Comparison of ENCODE assay signal across 10 cellular contexts in genomic region chr6:160005861-160006540, GRCh38. TPM values are rescaled to one million over a fixed set of nuclear protein-coding genes. Genes with fewer than 3 reads are reported as not detected.
DNase-seq lines count a peak whose midpoint lies in the region; ATAC-seq and TF ChIP-seq lines count a peak whose summit lies in the region.
"Had no signal": no experiment of that assay in that cellular context is flagged by ENCODE, and none has a peak within 500 bp of the region (broad histone marks: within the 10 kb centered on the region; RNA-seq: fewer than 3 reads in every experiment).

No MANE protein-coding gene starts in this region.

- H3K27me3 Mint-ChIP-seq in natural killer cell treated with Interleukin-12 subunit alpha and Interleukin-12 subunit beta and Interleukin-15 and Interleukin-18, amount 100 ng/mL, for 72 hours: no peaks in the 10 kb centered on the region
- peaks cover 12 to 27% (median 22%) of the 10 kb centered on the region in 3 donors for H3K27me3 Mint-ChIP-seq in CD14-positive monocyte (ENCODE audit: low read depth in 3 of 3)
- H3K27me3 Mint-ChIP-seq: CD8-positive, alpha-beta memory T cell had no signal

- H3K9me3 Mint-ChIP-seq in natural killer cell treated with Interleukin-12 subunit alpha and Interleukin-12 subunit beta and Interleukin-15 and Interleukin-18, amount 100 ng/mL, for 72 hours: peaks cover 3% of the 10 kb centered on the region
- H3K9me3 Mint-ChIP-seq in CD14-positive monocyte: peaks cover 10 to 17% (median 12%) of the 10 kb centered on the region in 7 donors
- H3K9me3 Mint-ChIP-seq: CD8-positive, alpha-beta memory T cell had no signal

- peaks cover 36% of the 10 kb centered on the region for H3K36me3 Mint-ChIP-seq in natural killer cell treated with Interleukin-12 subunit alpha and Interleukin-12 subunit beta and Interleukin-15 and Interleukin-18, amount 100 ng/mL, for 72 hours
- peaks cover 48 to 52% of the 10 kb centered on the region in 2 donors for H3K36me3 Mint-ChIP-seq in CD14-positive monocyte

- peak; percentile 76 for DNase-seq in AG20443 (ENCODE audit: low spot score)
- DNase-seq in fibroblast of peridontal ligament (ENCODE audit: extremely low read depth): peak; percentile 37
- DNase-seq in natural killer cell treated with Interleukin-12 subunit alpha and Interleukin-12 subunit beta and Interleukin-15 and Interleukin-18, amount 100 ng/mL, for 72 hours (ENCODE audit: low spot score): no peak
- DNase-seq in NCI-H2107 (lab: John Stamatoyannopoulos, UW): no peak
- DNase-seq in SKM-1 treated with dmso at 0.1 percent for 144 hours (lab: John Stamatoyannopoulos, UW; ENCODE audit: unreplicated experiment): no peak
- DNase-seq in CD14-positive monocyte (ENCODE audit: low spot score): no peak
- DNase-seq: CD8-positive, alpha-beta memory T cell; NCI-H2081 had no signal

- no peak for TF ChIP-seq CTCF in CD14-positive monocyte (IDR thresholded peaks at IDR 0.05)

- H3K27ac Mint-ChIP-seq in natural killer cell treated with Interleukin-12 subunit alpha and Interleukin-12 subunit beta and Interleukin-15 and Interleukin-18, amount 100 ng/mL, for 72 hours: no peak overlapping the region
- no peak overlapping the region for H3K27ac Mint-ChIP-seq in CD14-positive monocyte

- H3K4me1 Mint-ChIP-seq in natural killer cell treated with Interleukin-12 subunit alpha and Interleukin-12 subunit beta and Interleukin-15 and Interleukin-18, amount 100 ng/mL, for 72 hours (ENCODE audit: low read depth in 2 of 2): peaks cover 52 to 53% of the 10 kb centered on the region in 2 donors
- H3K4me1 Mint-ChIP-seq in CD14-positive monocyte: peaks cover 19% of the 10 kb centered on the region

- H3K4me3 Mint-ChIP-seq in natural killer cell treated with Interleukin-12 subunit alpha and Interleukin-12 subunit beta and Interleukin-15 and Interleukin-18, amount 100 ng/mL, for 72 hours: peak overlapping the region; percentile 22
- peak overlapping the region in 1 of 2 donors; percentile 13 for H3K4me3 Mint-ChIP-seq in CD14-positive monocyte

- peak; percentile 97 for ATAC-seq in SK-N-SH treated with all-trans-retinoic acid at 6 μM for 48 hours
- ATAC-seq in natural killer cell treated with Interleukin-12 subunit alpha and Interleukin-12 subunit beta and Interleukin-15 and Interleukin-18, amount 100 ng/mL, for 72 hours: peak; percentile 50 to 76
- no peak for ATAC-seq in GM21367 (IDR thresholded peaks at IDR 0.05; ENCODE audit: unreplicated experiment)

- intact Hi-C loops in CD14-positive monocyte (cut with micrococcal nuclease): no loop called here

TF ChIP-seq in SK-N-SH treated with all-trans-retinoic acid at 6 μM for 48 hours, 23 proteins besides CTCF, POLR2A, EP300 and RAD21:
- TF ChIP-seq TCF4 (CRISPR knock-in tag; IDR thresholded peaks at IDR 0.05; ENCODE audit: borderline replicate concordance) (no peak), SNAI2 (CRISPR knock-in tag; IDR thresholded peaks at IDR 0.05) (peak; percentile 65; the same call in 1 of the 2 replicates), CSDC2 (CRISPR knock-in tag; IDR thresholded peaks at IDR 0.05) (peak; percentile 82), ZFP3 (CRISPR knock-in tag; IDR thresholded peaks at IDR 0.05) (peak; percentile 78)

RNA-seq across cellular contexts. Expression of gene IGF2R, which starts 37.1 kb away (rescaled TPM):
- total RNA-seq in natural killer cell treated with Interleukin-12 subunit alpha and Interleukin-12 subunit beta and Interleukin-15 and Interleukin-18, amount 100 ng/mL, for 72 hours: 100 to 1,000 TPM; 290 to 377 TPM
- polyA plus RNA-seq in CD14-positive monocyte: 1 to 10 TPM; 6.9 to 8.2 TPM

Comparison
In these comparisons a context has a peak if more than half of its experiments do, and no peak if none do; other contexts are left out.
1. DNase-seq: peak in AG20443 (single experiment) and fibroblast of peridontal ligament (single experiment); none in natural killer cell treated with Interleukin-12 subunit alpha and Interleukin-12 subunit beta and Interleukin-15 and Interleukin-18, amount 100 ng/mL, for 72 hours (single experiment), NCI-H2107 (single experiment), SKM-1 treated with dmso at 0.1 percent for 144 hours (single experiment) and CD14-positive monocyte (single experiment).